Comparison of ENCODE assay signal across 9 cellular contexts in genomic region chr17:19812407-19812806, GRCh38. TPM values are rescaled to one million over a fixed set of nuclear protein-coding genes. Genes with fewer than 3 reads are reported as not detected.
DNase-seq lines count a peak whose midpoint lies in the region; ATAC-seq and TF ChIP-seq lines count a peak whose summit lies in the region.
"Had no signal": no experiment of that assay in that cellular context is flagged by ENCODE, and none has a peak within 500 bp of the region (broad histone marks: within the 10 kb centered on the region; RNA-seq: fewer than 3 reads in every experiment).

No MANE protein-coding gene starts in this region.

- H3K4me3 ChIP-seq in Loucy (ENCODE audit: low read length, poor library complexity, severe bottlenecking) (no peak overlapping the region), osteoblast (ENCODE audit: insufficient read depth, low read length) (no peak overlapping the region)
- H3K4me3 ChIP-seq: thoracic aorta had no signal

- H3K9me3 ChIP-seq in Loucy (ENCODE audit: insufficient read depth, low read depth, low read length) (no peaks in the 10 kb centered on the region), osteoblast (ENCODE audit: low read depth, low read length) (no peaks in the 10 kb centered on the region)
- H3K9me3 ChIP-seq: thoracic aorta had no signal

- no peak overlapping the region for H3K9ac ChIP-seq in Loucy (ENCODE audit: low read depth, low read length, poor library complexity, severe bottlenecking)

- DNase-seq in NCI-H748 (lab: John Stamatoyannopoulos, UW; ENCODE audit: unreplicated experiment) (peak; percentile 16), NCI-H748 treated with DMSO at 0.1 percent for 48 hours (lab: John Stamatoyannopoulos, UW) (no peak), osteoblast (ENCODE audit: insufficient read length, low spot score, missing footprints) (no peak), NCI-H345 (lab: John Stamatoyannopoulos, UW) (no peak)
- DNase-seq in central memory CD4-positive, alpha-beta T cell = peak; percentile 2

- no peaks in the 10 kb centered on the region for H3F3A ChIP-seq in Loucy (ENCODE audit: low read depth)

- H2AFZ ChIP-seq in Loucy (ENCODE audit: low read length) = no peak overlapping the region
- H2AFZ ChIP-seq in osteoblast (ENCODE audit: low read length) = no peak overlapping the region

- H3K4me2 ChIP-seq in Loucy (ENCODE audit: low read depth, low read length, poor library complexity, severe bottlenecking) (no peak overlapping the region), osteoblast (ENCODE audit: insufficient read depth, low read length) (no peak overlapping the region)

- H3K36me3 ChIP-seq in Loucy (ENCODE audit: insufficient read depth, low read length) = no peaks in the 10 kb centered on the region
- peaks cover 26% of the 10 kb centered on the region for H3K36me3 ChIP-seq in osteoblast (ENCODE audit: insufficient read depth, low read length)

- H3K27ac ChIP-seq in osteoblast (ENCODE audit: low read depth, low read length) = no peak overlapping the region
- H3K27ac ChIP-seq: thoracic aorta had no signal

- H4K20me1 ChIP-seq in Loucy (ENCODE audit: insufficient read depth, low read length, poor library complexity, severe bottlenecking) (no peaks in the 10 kb centered on the region), osteoblast (ENCODE audit: insufficient read depth, low read length) (no peaks in the 10 kb centered on the region)

- H3K27me3 ChIP-seq in Loucy (ENCODE audit: insufficient read depth, low read length, poor library complexity, severe bottlenecking) (no peaks in the 10 kb centered on the region), osteoblast (ENCODE audit: insufficient read depth, low read length) (no peaks in the 10 kb centered on the region)

- peak; percentile 61 for TF ChIP-seq CTCF in Loucy (conservative IDR thresholded peaks at IDR 0.05; ENCODE audit: low read length)
- peak; percentile 52 for TF ChIP-seq CTCF in osteoblast (IDR thresholded peaks at IDR 0.05; ENCODE audit: extremely low read depth, low read depth, low read length)

- no peak for ATAC-seq in HG03432 (IDR thresholded peaks at IDR 0.05; ENCODE audit: unreplicated experiment)
- ATAC-seq in HG03280 (IDR thresholded peaks at IDR 0.05; ENCODE audit: unreplicated experiment) = no peak

- H3K4me1 ChIP-seq in Loucy (ENCODE audit: insufficient read depth, low read length, poor library complexity, severe bottlenecking) (no peaks in the 10 kb centered on the region), osteoblast (ENCODE audit: insufficient read depth, low read length) (no peaks in the 10 kb centered on the region)

- H3K79me2 ChIP-seq in Loucy (ENCODE audit: insufficient read depth, low read length) (no peaks in the 10 kb centered on the region), osteoblast (ENCODE audit: insufficient read depth, low read length) (no peaks in the 10 kb centered on the region)

- H3K9me2 ChIP-seq in Loucy (replicated peaks; ENCODE audit: low read depth, low read length) = no peaks in the 10 kb centered on the region

RNA-seq across cellular contexts. Expression of gene ULK2, which starts 55.3 kb away (rescaled TPM):
- total RNA-seq in osteoblast = 27.5 and 37.1 TPM in 2 replicates

Comparison
In these comparisons a context has a peak if more than half of its experiments do, and no peak if none do; other contexts are left out.
1. DNase-seq: peak in NCI-H748 (single experiment) and central memory CD4-positive, alpha-beta T cell (single experiment); none in NCI-H748 treated with DMSO at 0.1 percent for 48 hours (single experiment), osteoblast (single experiment) and NCI-H345 (single experiment).